Comparison of ENCODE assay signal across 7 cellular contexts in genomic region chr3:186806173-186807055, GRCh38.
A peak's percentile ranks its signal among the peaks of the same experiment; 100 is the strongest.
DNase-seq lines count a peak whose midpoint lies in the region; ATAC-seq and TF ChIP-seq lines count a peak whose summit lies in the region.

Gene RFC4, minus strand, starts transcription at chr3:186806482. Its CDS starts 1,769 bp downstream, at chr3:186804713.

- DNase-seq in NCI-H1930 (lab: John Stamatoyannopoulos, UW) (peak; percentile 52 to 78), T-helper 9 cell (peak; percentile 78), astrocyte of the cerebellum (ENCODE audit: low read depth) (no peak), hippocampal formation (lab: John Stamatoyannopoulos, UW) (peak; percentile 64 to 79), retinal pigment epithelial cell (ENCODE audit: low read depth) (no peak)

- in situ Hi-C loops in astrocyte of the cerebellum (cut with HindIII; ENCODE audit: low sequenced_read_pairs), result no loop called here

- ATAC-seq in GM18511 (IDR thresholded peaks at IDR 0.05; ENCODE audit: unreplicated experiment), result peak; percentile 96
- peak; percentile 88 for ATAC-seq in HG02938 (IDR thresholded peaks at IDR 0.05; ENCODE audit: unreplicated experiment)

- H3K4me3 ChIP-seq in astrocyte of the cerebellum (ENCODE audit: low read depth, low read length), result peak within 1 kb of the TSS; percentile 63
- H3K4me3 ChIP-seq in retinal pigment epithelial cell (ENCODE audit: low read length), result peak within 1 kb of the TSS; percentile 75

- TF ChIP-seq CTCF in astrocyte of the cerebellum (IDR thresholded peaks at IDR 0.05; ENCODE audit: low read depth, low read length, missing control alignments), result no peak
- no peak for TF ChIP-seq CTCF in retinal pigment epithelial cell (conservative IDR thresholded peaks at IDR 0.05; ENCODE audit: low read depth, low read length)

Comparison
In these comparisons a context has a peak if more than half of its experiments do, and no peak if none do; other contexts are left out.
1. DNase-seq: peak in NCI-H1930 (2 of 2), T-helper 9 cell (single experiment) and hippocampal formation (2 of 2); none in astrocyte of the cerebellum (single experiment) and retinal pigment epithelial cell (single experiment).